Comparison of ENCODE assay signal across 10 cellular contexts in the genomic region with DNA sequence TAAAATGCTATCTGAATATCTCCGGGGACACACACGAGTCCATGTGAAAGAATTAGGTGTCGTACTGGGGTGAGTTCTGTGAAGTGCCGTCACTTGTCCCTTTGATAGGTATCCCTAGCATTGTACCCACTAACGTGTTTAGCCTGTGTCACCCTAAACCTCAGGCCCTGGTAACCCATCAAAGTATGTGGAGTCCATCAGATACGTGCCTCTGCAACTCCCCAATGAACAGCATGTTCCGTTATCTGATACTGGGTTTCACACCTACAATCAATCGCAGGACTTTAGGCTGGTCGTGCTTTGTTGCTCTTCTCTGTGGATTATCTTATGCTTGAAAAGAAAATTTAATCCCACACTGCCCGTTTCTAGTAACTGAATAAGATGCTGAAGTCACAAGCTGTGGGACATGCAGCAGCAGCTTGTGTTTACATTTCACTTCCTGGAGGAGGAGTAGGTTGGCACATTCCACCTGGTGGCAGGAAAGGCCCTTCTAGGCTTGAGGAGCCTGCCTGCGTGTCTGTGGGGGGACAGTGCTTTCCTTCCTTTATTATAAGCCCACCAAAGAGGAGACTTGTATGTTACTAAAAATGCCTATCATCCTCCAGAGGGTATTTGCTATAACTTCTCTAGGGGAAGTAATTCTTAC.
DNase-seq lines count a peak whose midpoint lies in the region; ATAC-seq, FAIRE-seq and TF ChIP-seq lines count a peak whose summit lies in the region.
"Had no signal": no experiment of that assay in that cellular context is flagged by ENCODE, and none has a peak within 500 bp of the region (broad histone marks: within the 10 kb centered on the region; RNA-seq: fewer than 3 reads in every experiment).

No MANE protein-coding gene starts in this region.

- H4K20me1 ChIP-seq in endothelial cell of umbilical vein (replicated peaks; ENCODE audit: control insufficient read depth, extremely low read depth, insufficient read depth, low read length), result no peaks in the 10 kb centered on the region

- H3K4me2 ChIP-seq in endothelial cell of umbilical vein (ENCODE audit: insufficient read depth, low read length), result peak overlapping the region; percentile 49

- H3K27ac ChIP-seq in endothelial cell of umbilical vein (ENCODE audit: insufficient read depth, low read depth, low read length), result peak overlapping the region; percentile 56
- H3K27ac ChIP-seq: SJCRH30 had no signal

- no peaks in the 10 kb centered on the region for H3K36me3 ChIP-seq in endothelial cell of umbilical vein (ENCODE audit: control insufficient read depth in 2 of 2, extremely low read depth in 1 of 2, insufficient read depth in 2 of 2, low read length in 2 of 2)
- H3K36me3 ChIP-seq: SJCRH30 had no signal

- H3K9me1 ChIP-seq in endothelial cell of umbilical vein (replicated peaks; ENCODE audit: control insufficient read depth, extremely low read depth, insufficient read depth, low read length), result no peaks in the 10 kb centered on the region

- TF ChIP-seq POLR2A in endothelial cell of umbilical vein (IDR thresholded peaks at IDR 0.05; ENCODE audit: low read depth, low read length), result no peak

- no peaks in the 10 kb centered on the region for H3K9me3 ChIP-seq in endothelial cell of umbilical vein (replicated peaks; ENCODE audit: control insufficient read depth, insufficient read depth, low read length)
- H3K9me3 ChIP-seq: SJCRH30 had no signal

- H3K27me3 Mint-ChIP-seq in stimulated activated naive B cell treated with anti-CD40 and anti-IgM and Interleukin-4, amounts not matched to agents 10 μg/mL and 1 μg/mL and 100 μg/mL, for 72 hours, result no peaks in the 10 kb centered on the region

- POLR2A ChIA-PET in endothelial cell of umbilical vein (lab: Charles Lee), result no interaction called here

- intact Hi-C loops in endothelial cell of umbilical vein (cut with micrococcal nuclease), result loop anchor here (1.0 to 5.0 kb wide), 4 partner anchors 23 to 279 kb away; no protein-coding TSS in a partner anchor

- no peaks in the 10 kb centered on the region for H3K27me3 ChIP-seq in endothelial cell of umbilical vein (ENCODE audit: control insufficient read depth in 2 of 2, insufficient read depth in 2 of 2, low read length in 2 of 2)
- H3K27me3 ChIP-seq: SJCRH30 had no signal

- TF ChIP-seq CTCF in endothelial cell of umbilical vein (IDR thresholded peaks at IDR 0.05; ENCODE audit: extremely low read depth in 1 of 2, insufficient read depth in 1 of 2, low read depth in 1 of 2, low read length in 2 of 2), result peak in 1 of 2 donors; percentile 15

- no peak overlapping the region for H3K4me3 Mint-ChIP-seq in stimulated activated naive B cell treated with anti-CD40 and anti-IgM and Interleukin-4, amounts not matched to agents 10 μg/mL and 1 μg/mL and 100 μg/mL, for 72 hours

- H3K9me3 Mint-ChIP-seq in stimulated activated naive B cell treated with anti-CD40 and anti-IgM and Interleukin-4, amounts not matched to agents 10 μg/mL and 1 μg/mL and 100 μg/mL, for 72 hours, result peaks cover 7 to 8% of the 10 kb centered on the region in 2 donors

- dilution Hi-C loops in endothelial cell of umbilical vein (cut with MboI; ENCODE audit: extremely low pct_ligation_motif_present, low sequenced_read_pairs), result no loop called here

- peak overlapping the region; percentile 5 for H2AFZ ChIP-seq in endothelial cell of umbilical vein (ENCODE audit: low read depth, low read length)

- ATAC-seq in GM21737 (IDR thresholded peaks at IDR 0.05; ENCODE audit: unreplicated experiment) (no peak), GM19395 (IDR thresholded peaks at IDR 0.05; ENCODE audit: unreplicated experiment) (no peak)
- ATAC-seq in stimulated activated naive B cell treated with anti-CD40 and anti-IgM and Interleukin-4, amounts not matched to agents 10 μg/mL and 1 μg/mL and 100 μg/mL, for 72 hours (replicated peaks), result no peak
- ATAC-seq: left lobe of liver had no signal

- H3K27ac Mint-ChIP-seq in stimulated activated naive B cell treated with anti-CD40 and anti-IgM and Interleukin-4, amounts not matched to agents 10 μg/mL and 1 μg/mL and 100 μg/mL, for 72 hours, result no peak overlapping the region

- BruUV-seq in endothelial cell of umbilical vein (replicated peaks; lab: Mats Ljungman, UMichigan), result no TSS peak

- peak; percentile 26 for FAIRE-seq in endothelial cell of umbilical vein (lab: Jason Lieb, UNC)

- peak overlapping the region in 1 of 3 experiments; percentile 1 for H3K4me3 ChIP-seq in endothelial cell of umbilical vein (replicated peaks in 1 of 3; ENCODE audit: insufficient read depth in 1 of 3, low read depth in 1 of 3, low read length in 3 of 3)
- H3K4me3 ChIP-seq: SJCRH30 had no signal

- H3K9ac ChIP-seq in endothelial cell of umbilical vein (replicated peaks; ENCODE audit: extremely low read depth, insufficient read depth, low read length), result peak overlapping the region; percentile 36

- no peaks in the 10 kb centered on the region for H3K4me1 Mint-ChIP-seq in stimulated activated naive B cell treated with anti-CD40 and anti-IgM and Interleukin-4, amounts not matched to agents 10 μg/mL and 1 μg/mL and 100 μg/mL, for 72 hours

- DNase-seq in DMS53 (lab: John Stamatoyannopoulos, UW) (peak; percentile 60), NCI-H524 treated with DMSO at 0.1 percent for 48 hours (lab: John Stamatoyannopoulos, UW) (peak; percentile 58), endothelial cell of umbilical vein (ENCODE audit: low read depth, low spot score) (peak; percentile 44), pons (ENCODE audit: low spot score) (peak; percentile 32), cerebellar nuclear complex (lab: John Stamatoyannopoulos, UW) (no peak)
- DNase-seq in stimulated activated naive B cell treated with anti-CD40 and anti-IgM and Interleukin-4, amounts not matched to agents 10 μg/mL and 1 μg/mL and 100 μg/mL, for 72 hours, result no peak
- DNase-seq: SJCRH30 had no signal

- peaks cover 11% of the 10 kb centered on the region for H3K4me1 ChIP-seq in endothelial cell of umbilical vein (ENCODE audit: control insufficient read depth, extremely low read depth, insufficient read depth, low read length)
- H3K4me1 ChIP-seq: SJCRH30 had no signal

- no peaks in the 10 kb centered on the region for H3K79me2 ChIP-seq in endothelial cell of umbilical vein (ENCODE audit: control insufficient read depth, insufficient read depth, low read length)

- peaks cover 2 to 5% of the 10 kb centered on the region in 2 donors for H3K36me3 Mint-ChIP-seq in stimulated activated naive B cell treated with anti-CD40 and anti-IgM and Interleukin-4, amounts not matched to agents 10 μg/mL and 1 μg/mL and 100 μg/mL, for 72 hours

- CTCF ChIA-PET in endothelial cell of umbilical vein (lab: Charles Lee), result interaction anchor here (0.6 to 1.8 kb wide), 5 partner anchors 11 to 242 kb away, joined by 3 to 7 read pairs (median 6); no protein-coding TSS in a partner anchor

TF ChIP-seq in endothelial cell of umbilical vein, 7 proteins besides CTCF, POLR2A, EP300 and RAD21:
- TF ChIP-seq MYC (IDR thresholded peaks at IDR 0.05; ENCODE audit: low read depth, low read length) (no peak), POLR2AphosphoS5 (IDR thresholded peaks at IDR 0.05; ENCODE audit: insufficient read depth, low read depth, low read length) (peak; percentile 10)
TF ChIP-seq in endothelial cell of umbilical vein: peak in this region for 1.

Comparison
In these comparisons a context has a peak if more than half of its experiments do, and no peak if none do; other contexts are left out.
1. DNase-seq: peak in DMS53 (single experiment), NCI-H524 treated with DMSO at 0.1 percent for 48 hours (single experiment), endothelial cell of umbilical vein (single experiment) and pons (single experiment); none in cerebellar nuclear complex (0 of 2) and stimulated activated naive B cell treated with anti-CD40 and anti-IgM and Interleukin-4, amounts not matched to agents 10 μg/mL and 1 μg/mL and 100 μg/mL, for 72 hours (single experiment).